ENCODE assay signal across 16 cellular contexts in the genomic region with DNA sequence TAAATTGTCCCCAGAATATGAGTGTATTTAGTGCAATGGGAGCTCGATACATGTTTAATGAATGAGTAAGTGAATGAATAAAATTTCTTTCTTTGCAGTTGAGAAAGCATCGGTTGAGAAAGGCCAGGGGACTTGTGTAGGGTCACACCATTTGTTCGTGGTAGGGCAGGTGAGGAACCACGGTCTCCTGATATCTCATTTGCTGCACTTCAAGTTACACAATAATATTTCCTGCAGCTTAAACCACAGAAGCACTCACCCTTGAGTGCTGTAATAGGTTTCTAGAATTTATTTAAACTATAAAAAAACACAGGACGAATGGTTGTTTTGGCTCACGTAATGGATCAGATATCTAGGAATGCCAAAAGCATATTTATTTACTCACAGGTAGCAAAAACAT.
"Had no signal": no experiment of that assay in that cellular context is flagged by ENCODE, and none has a peak within 500 bp of the region (broad histone marks: within the 10 kb centered on the region; RNA-seq: fewer than 3 reads in every experiment).

No MANE protein-coding gene starts in this region.

- DNase-seq: activated CD4-positive, alpha-beta T cell treated with anti-CD3 and anti-CD28 coated beads for 4 hours; activated CD8-positive, alpha-beta memory T cell treated with anti-CD3 and anti-CD28 coated beads, Interleukin-2, amount 50 U/mL, for 48 hours; activated CD8-positive, alpha-beta T cell treated with anti-CD3 and anti-CD28 coated beads, Interleukin-2, amount 10 ng/mL, durations not matched to agents 7 days and 5 days; caudate nucleus; effector CD4-positive, alpha-beta T cell; foreskin melanocyte; kidney; midbrain; naive B cell; posterior cingulate gyrus; right cardiac atrium; T1000; tibial artery had no signal

- H3K27ac ChIP-seq: ascending aorta, coronary artery, tibial artery had no signal

- H3K4me1 Mint-ChIP-seq: stimulated activated effector memory CD8-positive, alpha-beta T cell treated with anti-CD3 and anti-CD28 coated beads, Interleukin-12 subunit alpha, Interleukin-12 subunit beta, amount 100 ng/mL, for 72 hours had no signal

- H3K36me3 ChIP-seq: ascending aorta, tibial artery had no signal

- H3K4me1 ChIP-seq: ascending aorta had no signal

- ATAC-seq: activated CD8-positive, alpha-beta T cell treated with anti-CD3 and anti-CD28 coated beads, Interleukin-2, amount 10 ng/mL, durations not matched to agents 7 days and 5 days; right cardiac atrium; stimulated activated effector memory CD8-positive, alpha-beta T cell treated with anti-CD3 and anti-CD28 coated beads, Interleukin-12 subunit alpha, Interleukin-12 subunit beta, amount 100 ng/mL, for 72 hours had no signal

- H3K27ac Mint-ChIP-seq: activated CD8-positive, alpha-beta T cell treated with anti-CD3 and anti-CD28 coated beads, Interleukin-2, amount 10 ng/mL, durations not matched to agents 7 days and 5 days; stimulated activated effector memory CD8-positive, alpha-beta T cell treated with anti-CD3 and anti-CD28 coated beads, Interleukin-12 subunit alpha, Interleukin-12 subunit beta, amount 100 ng/mL, for 72 hours had no signal

- H3K27me3 ChIP-seq: ascending aorta, tibial artery had no signal

- H3K4me3 Mint-ChIP-seq: activated CD8-positive, alpha-beta T cell treated with anti-CD3 and anti-CD28 coated beads, Interleukin-2, amount 10 ng/mL, durations not matched to agents 7 days and 5 days; stimulated activated effector memory CD8-positive, alpha-beta T cell treated with anti-CD3 and anti-CD28 coated beads, Interleukin-12 subunit alpha, Interleukin-12 subunit beta, amount 100 ng/mL, for 72 hours had no signal

- H3K36me3 Mint-ChIP-seq: naive B cell; stimulated activated effector memory CD8-positive, alpha-beta T cell treated with anti-CD3 and anti-CD28 coated beads, Interleukin-12 subunit alpha, Interleukin-12 subunit beta, amount 100 ng/mL, for 72 hours had no signal

- H3K4me3 ChIP-seq: ascending aorta, coronary artery, tibial artery had no signal

- H3K9me3 ChIP-seq: ascending aorta, tibial artery had no signal
